8 cellular contexts compared by ENCODE assay signal in genomic region chr1:42681771-42682483, GRCh38. TPM values are rescaled to one million over a fixed set of nuclear protein-coding genes. Genes with fewer than 3 reads are reported as not detected.
DNase-seq lines count a peak whose midpoint lies in the region; ATAC-seq, FAIRE-seq and TF ChIP-seq lines count a peak whose summit lies in the region.

Gene YBX1, plus strand, starts transcription at chr1:42682418. Its CDS starts 148 bp downstream, at chr1:42682566.

- H3K4me1 ChIP-seq in keratinocyte (ENCODE audit: control insufficient read depth, extremely low read depth, insufficient read depth, low read length), result peaks cover 42% of the 10 kb centered on the region

- no peaks in the 10 kb centered on the region for H3K9me3 ChIP-seq in keratinocyte (ENCODE audit: control insufficient read depth, low read depth, low read length)

- peak within 1 kb of the TSS; percentile 99 for H3K4me2 ChIP-seq in keratinocyte (ENCODE audit: control insufficient read depth, extremely low read depth, insufficient read depth, low read depth, low read length)

- peak within 1 kb of the TSS; percentile 95 for H3K9ac ChIP-seq in keratinocyte (ENCODE audit: control insufficient read depth, extremely low read depth, insufficient read depth, low read length)

- TF ChIP-seq CTCF in AG10803 (conservative IDR thresholded peaks at IDR 0.05; ENCODE audit: low read length) (no peak), keratinocyte (optimal IDR thresholded peaks at IDR 0.05 in 1 of 3, IDR thresholded peaks at IDR 0.05 in 1 of 3, conservative IDR thresholded peaks at IDR 0.05 in 1 of 3; ENCODE audit: extremely low read depth in 1 of 3, insufficient read depth in 2 of 3, low read length in 3 of 3) (no peak)

- no peaks in the 10 kb centered on the region for H3K27me3 ChIP-seq in keratinocyte (ENCODE audit: control insufficient read depth, extremely low read depth, insufficient read depth, low read length)

- H3K4me3 ChIP-seq in AG10803 (ENCODE audit: low read length), result peak within 1 kb of the TSS; percentile 82
- peak within 1 kb of the TSS; percentile 72 to 95 (median 81) for H3K4me3 ChIP-seq in keratinocyte (ENCODE audit: control insufficient read depth in 2 of 3, extremely low read depth in 1 of 3, insufficient read depth in 2 of 3, low read depth in 1 of 3, low read length in 3 of 3)

- peak within 1 kb of the TSS; percentile 57 for H2AFZ ChIP-seq in keratinocyte (ENCODE audit: control insufficient read depth, low read length)

- dilution Hi-C loops in keratinocyte (cut with MboI; ENCODE audit: extremely low pct_ligation_motif_present, low sequenced_read_pairs), result no loop called here

- peak; percentile 91 for ATAC-seq in GM19043 (IDR thresholded peaks at IDR 0.05; ENCODE audit: low read depth, unreplicated experiment)
- ATAC-seq in HG03378 (IDR thresholded peaks at IDR 0.05; ENCODE audit: unreplicated experiment), result peak; percentile 93

- peak; percentile 99 for DNase-seq in AG10803 (ENCODE audit: low read depth)
- peak; percentile 97 for DNase-seq in NCI-H460 (ENCODE audit: extremely low read depth, low read depth)
- DNase-seq in activated CD4-positive, CD25-positive, alpha-beta regulatory T cell treated with anti-CD3 and anti-CD28 coated beads, Interleukin-2, amount 50 U/mL, for 72 hours, result peak; percentile 95
- peak; percentile 95 to 98 for DNase-seq in cerebellar nuclear complex (lab: John Stamatoyannopoulos, UW)
- DNase-seq in keratinocyte (ENCODE audit: low read depth, low spot score), result peak; percentile 93
- peak; percentile 89 to 93 for DNase-seq in stimulated activated CD4-positive, alpha-beta T cell treated with anti-CD3 and anti-CD28 coated beads, Interleukin-15, amount 100 ng/mL, for 1 hour (ENCODE audit: low read depth in 1 of 2, low spot score in 1 of 2)

- peaks cover 56% of the 10 kb centered on the region for H3K79me2 ChIP-seq in keratinocyte (ENCODE audit: control insufficient read depth, insufficient read depth, low read length)

- no peaks in the 10 kb centered on the region for H3K9me1 ChIP-seq in keratinocyte (ENCODE audit: control insufficient read depth, extremely low read depth, insufficient read depth, low read length)

- FAIRE-seq in keratinocyte (lab: Jason Lieb, UNC), result peak; percentile 20

- H3K27ac ChIP-seq in keratinocyte (ENCODE audit: control insufficient read depth, insufficient read depth, low read length), result peak within 1 kb of the TSS; percentile 91

- H3K36me3 ChIP-seq in keratinocyte (ENCODE audit: control insufficient read depth in 2 of 2, extremely low read depth in 1 of 2, insufficient read depth in 2 of 2, low read length in 2 of 2), result peaks cover 0 to 20% of the 10 kb centered on the region in 2 experiments

- peaks cover 31% of the 10 kb centered on the region for H4K20me1 ChIP-seq in keratinocyte (ENCODE audit: control insufficient read depth, extremely low read depth, insufficient read depth, low read length)

RNA-seq across cellular contexts. Expression of gene YBX1, which starts in this region (rescaled TPM):
- total RNA-seq in NCI-H460 (2014; rRNA removed; shearing (Covaris generic)), result 1,027 and 1,037 TPM in 2 replicates
- polyA plus RNA-seq in NCI-H460 (2014; cell fraction: nucleus; rRNA removed), result 425 and 429 TPM in 2 replicates
- polyA plus RNA-seq in keratinocyte, result 630 to 1,162 TPM (median 1,066 TPM) in 3 replicates
- 243 TPM for polyA plus RNA-seq in keratinocyte (2011; ENCODE audit: low read depth)
- 1,344 and 1,449 TPM in 2 replicates for polyA plus RNA-seq in keratinocyte (2011; cell fraction: cytosol; rRNA removed)
- 186 and 230 TPM in 2 replicates for polyA plus RNA-seq in keratinocyte (2011; cell fraction: nucleus; rRNA removed)
- polyA plus RNA-seq in keratinocyte (2012; ENCODE audit: low replicate concordance), result 463 and 1,137 TPM in 2 replicates
- polyA minus RNA-seq in keratinocyte, result 244 to 426 TPM (median 260 TPM) in 3 replicates
- 513 TPM for polyA minus RNA-seq in keratinocyte (2011; cell fraction: cytosol; rRNA and poly(A)+ RNA removed)
- polyA minus RNA-seq in keratinocyte (2011; cell fraction: nucleus; rRNA and poly(A)+ RNA removed), result 37.6 and 63.8 TPM in 2 replicates

Comparison
In these comparisons a context has a peak if more than half of its experiments do, and no peak if none do; other contexts are left out.
1. Peak in every context shown above with its lines: DNase-seq, ATAC-seq, H3K4me3 ChIP-seq and H3K27ac ChIP-seq.